ENCODE assay signal across 1 cellular context in the genomic region with DNA sequence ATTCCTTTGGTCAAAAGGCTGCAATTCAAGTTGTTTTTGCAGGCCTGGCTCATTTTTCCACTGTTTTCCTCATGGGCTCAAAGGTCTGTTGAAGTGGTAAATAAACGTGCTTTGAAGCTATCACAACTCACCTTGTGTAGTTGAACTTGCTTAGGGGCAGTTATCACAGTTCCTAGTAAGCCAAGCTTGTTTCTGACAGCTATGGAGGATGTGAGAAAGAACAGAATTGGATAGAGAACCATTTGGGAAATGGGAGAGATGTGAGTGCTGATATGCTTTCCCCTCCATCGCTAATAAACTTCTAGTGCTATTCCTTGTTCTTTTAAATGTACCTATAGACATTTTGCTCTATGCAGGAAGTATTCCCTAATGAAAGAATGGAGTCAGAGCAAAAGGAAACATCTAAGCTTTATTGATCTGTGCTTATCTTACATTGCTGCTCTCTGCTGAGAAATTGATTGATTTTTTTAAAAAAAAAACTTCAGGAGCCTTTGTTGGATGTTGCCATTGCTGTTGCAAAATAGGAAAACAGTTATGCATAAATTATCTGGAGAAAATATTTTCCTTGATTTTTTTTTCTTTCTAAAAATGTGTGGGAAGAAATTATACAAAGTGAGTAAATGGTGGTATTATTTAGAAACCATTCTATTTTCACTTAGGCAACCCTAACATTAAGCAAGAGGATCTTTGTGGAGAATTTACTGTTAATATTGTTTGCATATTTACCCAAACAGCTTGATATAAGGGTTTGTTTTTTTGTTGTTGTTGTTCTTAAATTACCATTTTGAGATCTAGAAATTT.
TF ChIP-seq lines count a peak whose summit lies in the region.

No MANE protein-coding gene starts in this region.

TF ChIP-seq in HepG2, 621 proteins besides CTCF, POLR2A, EP300 and RAD21 (continued from another document and continues in another):
- TF ChIP-seq MXD1 (CRISPR knock-in tag; IDR thresholded peaks at IDR 0.05) (no peak), SATB2 (CRISPR knock-in tag; IDR thresholded peaks at IDR 0.05) (no peak), ZBTB39 (CRISPR knock-in tag; IDR thresholded peaks at IDR 0.05) (no peak), ZFP1 (CRISPR knock-in tag; IDR thresholded peaks at IDR 0.05) (peak; percentile 45; the same call in 1 of the 2 replicates), GATAD1 (CRISPR knock-in tag; IDR thresholded peaks at IDR 0.05) (peak; percentile 37), CEBPZ (IDR thresholded peaks at IDR 0.05; ENCODE audit: low read length) (no peak), CHD4 (IDR thresholded peaks at IDR 0.05; ENCODE audit: borderline replicate concordance, low read length) (peak; percentile 62; the same call in 1 of the 2 replicates), ZNF12 (CRISPR knock-in tag; IDR thresholded peaks at IDR 0.05) (no peak), ZNF224 (CRISPR knock-in tag; IDR thresholded peaks at IDR 0.05) (no peak), MED1 (CRISPR knock-in tag; IDR thresholded peaks at IDR 0.05) (peak; percentile 86), MAFF (IDR thresholded peaks at IDR 0.05; ENCODE audit: low read depth, low read length) (peak; percentile 22; the same call in 1 of the 2 replicates), STAT6 (CRISPR knock-in tag; IDR thresholded peaks at IDR 0.05; ENCODE audit: borderline replicate concordance) (0 out of 2 replicates have a peak, but pooled peaks have one; percentile 29), RFXAP (CRISPR knock-in tag; IDR thresholded peaks at IDR 0.05; ENCODE audit: borderline replicate concordance) (0 out of 2 replicates have a peak, but pooled peaks have one; percentile 52), KDM6A (CRISPR knock-in tag; IDR thresholded peaks at IDR 0.05; ENCODE audit: low read depth) (peak; percentile 89), HMG20B (CRISPR knock-in tag; conservative IDR thresholded peaks at IDR 0.05) (0 out of 2 replicates have a peak, but pooled peaks have one; percentile 12), FOSL2 (CRISPR knock-in tag; IDR thresholded peaks at IDR 0.05) (peak; percentile 41; the same call in 1 of the 2 replicates), SKI (IDR thresholded peaks at IDR 0.05; ENCODE audit: partially characterized antibody) (peak; percentile 35), KAT2B (IDR thresholded peaks at IDR 0.05; ENCODE audit: borderline replicate concordance, low read depth, low read length) (peak; percentile 97), FOXJ3 (CRISPR knock-in tag; IDR thresholded peaks at IDR 0.05; ENCODE audit: borderline replicate concordance) (peak; percentile 94), PAX8 (CRISPR knock-in tag; IDR thresholded peaks at IDR 0.05; ENCODE audit: borderline replicate concordance) (no peak), HMG20A (CRISPR knock-in tag; IDR thresholded peaks at IDR 0.05; ENCODE audit: borderline replicate concordance) (peak; percentile 91), ZBTB25 (CRISPR knock-in tag; IDR thresholded peaks at IDR 0.05) (0 out of 2 replicates have a peak, but pooled peaks have one; percentile 30), CERS6 (CRISPR knock-in tag; IDR thresholded peaks at IDR 0.05) (no peak), ZNF292 (CRISPR knock-in tag; IDR thresholded peaks at IDR 0.05; ENCODE audit: borderline replicate concordance, low read depth) (peak; percentile 90), NFATC3 (CRISPR knock-in tag; IDR thresholded peaks at IDR 0.05) (no peak), ZNF362 (CRISPR knock-in tag; IDR thresholded peaks at IDR 0.05; ENCODE audit: borderline replicate concordance) (peak; percentile 94), ZNF296 (CRISPR knock-in tag; conservative IDR thresholded peaks at IDR 0.05) (no peak), NR2F6 (IDR thresholded peaks at IDR 0.05) (0 out of 2 replicates have a peak, but pooled peaks have one; percentile 46), NR2F6 (CRISPR knock-in tag; IDR thresholded peaks at IDR 0.05) (peak; percentile 68), ZNF740 (CRISPR knock-in tag; IDR thresholded peaks at IDR 0.05) (no peak), ZNF205 (CRISPR knock-in tag; IDR thresholded peaks at IDR 0.05) (peak; percentile 69; the same call in 1 of the 2 replicates), FOXK1 (CRISPR knock-in tag; IDR thresholded peaks at IDR 0.05; ENCODE audit: borderline replicate concordance, low read depth) (peak; percentile 87), KAT7 (CRISPR knock-in tag; IDR thresholded peaks at IDR 0.05; ENCODE audit: borderline replicate concordance) (0 out of 2 replicates have a peak, but pooled peaks have one; percentile 23), KMT2A (CRISPR knock-in tag; IDR thresholded peaks at IDR 0.05) (peak; percentile 41; the same call in 1 of the 2 replicates), FOXO1 (CRISPR knock-in tag; IDR thresholded peaks at IDR 0.05) (peak; percentile 97), ZNF703 (CRISPR knock-in tag; IDR thresholded peaks at IDR 0.05; ENCODE audit: borderline replicate concordance) (no peak; the same call in 1 of the 2 replicates), ARNTL (CRISPR knock-in tag; IDR thresholded peaks at IDR 0.05) (0 out of 2 replicates have a peak, but pooled peaks have one; percentile 48), POGZ (CRISPR knock-in tag; IDR thresholded peaks at IDR 0.05) (peak; percentile 60)
- TF ChIP-seq, protein P1, sequence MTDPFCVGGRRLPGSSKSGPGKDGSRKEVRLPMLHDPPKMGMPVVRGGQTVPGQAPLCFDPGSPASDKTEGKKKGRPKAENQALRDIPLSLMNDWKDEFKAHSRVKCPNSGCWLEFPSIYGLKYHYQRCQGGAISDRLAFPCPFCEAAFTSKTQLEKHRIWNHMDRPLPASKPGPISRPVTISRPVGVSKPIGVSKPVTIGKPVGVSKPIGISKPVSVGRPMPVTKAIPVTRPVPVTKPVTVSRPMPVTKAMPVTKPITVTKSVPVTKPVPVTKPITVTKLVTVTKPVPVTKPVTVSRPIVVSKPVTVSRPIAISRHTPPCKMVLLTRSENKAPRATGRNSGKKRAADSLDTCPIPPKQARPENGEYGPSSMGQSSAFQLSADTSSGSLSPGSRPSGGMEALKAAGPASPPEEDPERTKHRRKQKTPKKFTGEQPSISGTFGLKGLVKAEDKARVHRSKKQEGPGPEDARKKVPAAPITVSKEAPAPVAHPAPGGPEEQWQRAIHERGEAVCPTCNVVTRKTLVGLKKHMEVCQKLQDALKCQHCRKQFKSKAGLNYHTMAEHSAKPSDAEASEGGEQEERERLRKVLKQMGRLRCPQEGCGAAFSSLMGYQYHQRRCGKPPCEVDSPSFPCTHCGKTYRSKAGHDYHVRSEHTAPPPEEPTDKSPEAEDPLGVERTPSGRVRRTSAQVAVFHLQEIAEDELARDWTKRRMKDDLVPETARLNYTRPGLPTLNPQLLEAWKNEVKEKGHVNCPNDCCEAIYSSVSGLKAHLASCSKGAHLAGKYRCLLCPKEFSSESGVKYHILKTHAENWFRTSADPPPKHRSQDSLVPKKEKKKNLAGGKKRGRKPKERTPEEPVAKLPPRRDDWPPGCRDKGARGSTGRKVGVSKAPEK (CRISPR knock-in tag; IDR thresholded peaks at IDR 0.05; ENCODE audit: borderline replicate concordance) = no peak
- TF ChIP-seq, protein P2, sequence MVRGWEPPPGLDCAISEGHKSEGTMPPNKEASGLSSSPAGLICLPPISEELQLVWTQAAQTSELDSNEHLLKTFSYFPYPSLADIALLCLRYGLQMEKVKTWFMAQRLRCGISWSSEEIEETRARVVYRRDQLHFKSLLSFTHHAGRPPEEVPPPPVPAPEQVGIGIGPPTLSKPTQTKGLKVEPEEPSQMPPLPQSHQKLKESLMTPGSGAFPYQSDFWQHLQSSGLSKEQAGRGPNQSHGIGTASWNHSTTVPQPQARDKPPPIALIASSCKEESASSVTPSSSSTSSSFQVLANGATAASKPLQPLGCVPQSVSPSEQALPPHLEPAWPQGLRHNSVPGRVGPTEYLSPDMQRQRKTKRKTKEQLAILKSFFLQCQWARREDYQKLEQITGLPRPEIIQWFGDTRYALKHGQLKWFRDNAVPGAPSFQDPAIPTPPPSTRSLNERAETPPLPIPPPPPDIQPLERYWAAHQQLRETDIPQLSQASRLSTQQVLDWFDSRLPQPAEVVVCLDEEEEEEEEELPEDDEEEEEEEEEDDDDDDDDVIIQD (CRISPR knock-in tag; IDR thresholded peaks at IDR 0.05; ENCODE audit: low read depth) = peak; percentile 89; the same call in 1 of the 2 replicates
